In the genomic region with DNA sequence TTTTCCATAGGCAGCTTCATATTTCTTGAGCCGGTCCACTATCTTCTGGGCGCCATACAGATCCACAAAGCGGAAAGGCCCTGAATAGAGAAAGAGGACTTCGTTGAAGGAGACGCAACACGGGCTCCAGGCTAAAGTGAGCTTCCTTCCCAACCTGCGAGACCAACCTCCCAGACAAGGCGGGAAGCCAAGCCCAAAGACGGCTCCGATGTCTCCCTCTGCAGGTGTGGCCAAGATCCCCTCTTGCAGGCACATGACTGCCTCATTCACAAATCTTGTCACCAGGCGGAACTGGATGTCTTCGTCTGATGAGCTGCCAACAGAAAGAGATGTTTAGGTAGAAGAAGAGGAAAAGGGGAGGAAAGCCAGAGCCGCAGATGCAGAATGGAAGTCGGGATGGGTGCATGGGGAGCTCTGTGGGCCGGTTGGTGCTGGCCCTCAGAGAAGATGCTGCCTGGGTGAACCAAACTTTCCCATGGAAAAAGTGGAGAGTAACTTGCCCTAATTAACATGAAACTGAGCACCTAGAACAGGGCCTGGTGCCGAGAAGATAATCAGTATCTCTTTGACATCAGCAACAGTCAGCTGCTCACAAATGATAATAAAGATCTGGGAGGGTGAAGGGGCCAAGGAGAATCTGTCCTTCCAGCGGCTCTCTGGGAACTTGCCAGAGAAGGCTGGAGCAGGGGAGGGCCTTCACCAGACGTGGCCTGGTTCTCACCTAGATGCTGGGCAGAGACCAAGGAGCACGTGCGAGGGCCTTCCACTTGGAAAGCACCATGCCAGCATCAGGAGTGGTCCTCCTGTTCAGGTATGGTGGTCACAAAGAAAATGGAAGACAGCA, we compare ENCODE assay signal across 2 cellular contexts.
TF ChIP-seq lines count a peak whose summit lies in the region.

No MANE protein-coding gene starts in this region.

TF ChIP-seq in SK-N-SH, 30 proteins besides CTCF, POLR2A, EP300 and RAD21:
- TF ChIP-seq RXRA (IDR thresholded peaks at IDR 0.05; ENCODE audit: borderline replicate concordance, low read depth): no peak
- no peak for TF ChIP-seq FOXM1 (IDR thresholded peaks at IDR 0.05; ENCODE audit: low read depth)
- TF ChIP-seq NRF1 (IDR thresholded peaks at IDR 0.05; ENCODE audit: low read depth, low read length): no peak
- no peak for TF ChIP-seq MEF2A (IDR thresholded peaks at IDR 0.05; ENCODE audit: borderline replicate concordance, low read depth)
- no peak for TF ChIP-seq POLR2AphosphoS5 (IDR thresholded peaks at IDR 0.05; ENCODE audit: low read depth, low read length)
- TF ChIP-seq ELF1 (IDR thresholded peaks at IDR 0.05): no peak
- TF ChIP-seq FOXJ3 (CRISPR knock-in tag; IDR thresholded peaks at IDR 0.05): no peak
- no peak for TF ChIP-seq GABPA (IDR thresholded peaks at IDR 0.05; ENCODE audit: low read depth)
- TF ChIP-seq TAF1 (IDR thresholded peaks at IDR 0.05; ENCODE audit: borderline replicate concordance, low read depth, low read length): no peak
- no peak for TF ChIP-seq JUND (IDR thresholded peaks at IDR 0.05)
- TF ChIP-seq YY1 (IDR thresholded peaks at IDR 0.05; ENCODE audit: low read depth): no peak
- TF ChIP-seq RCOR1 (IDR thresholded peaks at IDR 0.05; ENCODE audit: low read length): no peak
- no peak for TF ChIP-seq NFIC (IDR thresholded peaks at IDR 0.05; ENCODE audit: borderline replicate concordance)
- TF ChIP-seq FOSL2 (IDR thresholded peaks at IDR 0.05; ENCODE audit: borderline replicate concordance, low read depth): no peak

TF ChIP-seq in SK-N-SH treated with all-trans-retinoic acid at 6 μM for 48 hours, 23 proteins besides CTCF, POLR2A, EP300 and RAD21:
- TF ChIP-seq POU6F1 (CRISPR knock-in tag; IDR thresholded peaks at IDR 0.05; ENCODE audit: borderline replicate concordance, low read depth) (no peak), ZFP3 (CRISPR knock-in tag; IDR thresholded peaks at IDR 0.05) (no peak), ISL1 (CRISPR knock-in tag; IDR thresholded peaks at IDR 0.05) (no peak), PPARA (CRISPR knock-in tag; IDR thresholded peaks at IDR 0.05; ENCODE audit: borderline replicate concordance) (no peak), GLIS3 (CRISPR knock-in tag; IDR thresholded peaks at IDR 0.05) (no peak), ZNF8 (CRISPR knock-in tag; IDR thresholded peaks at IDR 0.05) (no peak), OSR1 (CRISPR knock-in tag; IDR thresholded peaks at IDR 0.05) (no peak), ARNTL (CRISPR knock-in tag; IDR thresholded peaks at IDR 0.05; ENCODE audit: borderline replicate concordance, low read depth) (no peak)
- TF ChIP-seq, protein P1, sequence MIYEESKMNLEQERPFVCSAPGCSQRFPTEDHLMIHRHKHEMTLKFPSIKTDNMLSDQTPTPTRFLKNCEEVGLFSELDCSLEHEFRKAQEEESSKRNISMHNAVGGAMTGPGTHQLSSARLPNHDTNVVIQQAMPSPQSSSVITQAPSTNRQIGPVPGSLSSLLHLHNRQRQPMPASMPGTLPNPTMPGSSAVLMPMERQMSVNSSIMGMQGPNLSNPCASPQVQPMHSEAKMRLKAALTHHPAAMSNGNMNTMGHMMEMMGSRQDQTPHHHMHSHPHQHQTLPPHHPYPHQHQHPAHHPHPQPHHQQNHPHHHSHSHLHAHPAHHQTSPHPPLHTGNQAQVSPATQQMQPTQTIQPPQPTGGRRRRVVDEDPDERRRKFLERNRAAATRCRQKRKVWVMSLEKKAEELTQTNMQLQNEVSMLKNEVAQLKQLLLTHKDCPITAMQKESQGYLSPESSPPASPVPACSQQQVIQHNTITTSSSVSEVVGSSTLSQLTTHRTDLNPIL (CRISPR knock-in tag; IDR thresholded peaks at IDR 0.05; ENCODE audit: low read depth): no peak
